Comparison of ENCODE assay signal across 8 cellular contexts in genomic region chr10:95273393-95274312, GRCh38. TPM values are rescaled to one million over a fixed set of nuclear protein-coding genes. Genes with fewer than 3 reads are reported as not detected.
DNase-seq lines count a peak whose midpoint lies in the region; ATAC-seq and TF ChIP-seq lines count a peak whose summit lies in the region.

No MANE protein-coding gene starts in this region.

- peak overlapping the region; percentile 76 for H3K18ac ChIP-seq in IMR-90 (ENCODE audit: low read depth, low read length)

- no TSS peak for BruUV-seq in IMR-90 (replicated peaks; lab: Mats Ljungman, UMichigan)

- peak overlapping the region; percentile 88 for H2BK120ac ChIP-seq in IMR-90 (ENCODE audit: low read depth, low read length)

- H3K4me3 ChIP-seq in IMR-90 (ENCODE audit: insufficient read depth, low read depth, low read length): peak overlapping the region; percentile 5; the same call in 1 of the 2 replicates
- no peak overlapping the region for H3K4me3 ChIP-seq in upper lobe of right lung

- H3K27ac ChIP-seq in IMR-90 (ENCODE audit: insufficient read depth, low read length): peak overlapping the region; percentile 62
- H3K27ac ChIP-seq in upper lobe of right lung: peak overlapping the region; percentile 67
- H3K27ac ChIP-seq in substantia nigra (ENCODE audit: low read depth, low read length, poor library complexity, severe bottlenecking): no peak overlapping the region

- H3K4me2 ChIP-seq in IMR-90 (ENCODE audit: low read depth, low read length): peak overlapping the region; percentile 71

- H3K79me1 ChIP-seq in IMR-90 (ENCODE audit: low read depth in 1 of 2, low read length in 2 of 2): peaks cover 24 to 77% of the 10 kb centered on the region in 2 experiments

- no peak for TF ChIP-seq POLR2A in IMR-90 (IDR thresholded peaks at IDR 0.05; ENCODE audit: low read depth, low read length)

- peak overlapping the region; percentile 93 for H3K4ac ChIP-seq in IMR-90 (ENCODE audit: low read depth, low read length)

- ATAC-seq in IMR-90 (ENCODE audit: low read depth): peak; percentile 73
- peak; percentile 72 for ATAC-seq in upper lobe of right lung

- H2BK15ac ChIP-seq in IMR-90 (ENCODE audit: low read depth, low read length): peak overlapping the region; percentile 89

- H3K23ac ChIP-seq in IMR-90 (ENCODE audit: low read depth, low read length): peak overlapping the region; percentile 88

- H3K4me1 ChIP-seq in IMR-90 (ENCODE audit: control insufficient read depth, insufficient read depth, low read length) (peaks cover 31% of the 10 kb centered on the region), upper lobe of right lung (peaks cover 58% of the 10 kb centered on the region)

- in situ Hi-C loops in IMR-90 (cut with MboI; ENCODE audit: low sequenced_read_pairs): no loop called here

- H3K27me3 ChIP-seq in IMR-90 (ENCODE audit: control insufficient read depth, insufficient read depth, low read length) (no peaks in the 10 kb centered on the region), upper lobe of right lung (no peaks in the 10 kb centered on the region)

- H3K9me3 ChIP-seq in IMR-90 (ENCODE audit: control insufficient read depth, insufficient read depth, low read length): no peaks in the 10 kb centered on the region
- H3K9me3 ChIP-seq in upper lobe of right lung: no peaks in the 10 kb centered on the region

- TF ChIP-seq RAD21 in IMR-90 (IDR thresholded peaks at IDR 0.05; ENCODE audit: low read length): 0 out of 2 replicates have a peak, but pooled peaks have one; percentile 20

- peak overlapping the region; percentile 97 for H2AK5ac ChIP-seq in IMR-90 (ENCODE audit: low read depth, low read length)

- H3K36me3 ChIP-seq in IMR-90 (ENCODE audit: control insufficient read depth, insufficient read depth, low read length) (peaks cover 17% of the 10 kb centered on the region), upper lobe of right lung (peaks cover 20% of the 10 kb centered on the region)

- CTCF ChIA-PET in IMR-90 (lab: Yijun Ruan, JAX): interaction anchor here (0.6 to 1.3 kb wide), 4 partner anchors 67 to 144 kb away, joined by 3 to 6 read pairs (median 3); no protein-coding TSS in a partner anchor

- H4K5ac ChIP-seq in IMR-90 (ENCODE audit: low read depth, low read length): peak overlapping the region; percentile 63

- intact Hi-C loops in IMR-90 (cut with micrococcal nuclease): no loop called here
- intact Hi-C loops in upper lobe of right lung (cut with DNase I): no loop called here

- dilution Hi-C loops in IMR-90 (cut with HindIII; ENCODE audit: low sequenced_read_pairs, unreplicated experiment): no loop called here

- POLR2A ChIA-PET in IMR-90 (lab: Charles Lee; ENCODE audit: unreplicated experiment): no interaction called here

- peak overlapping the region; percentile 91 for H2AK9ac ChIP-seq in IMR-90 (replicated peaks; ENCODE audit: low read depth, low read length, poor library complexity)

- peak overlapping the region; percentile 90 for H2BK20ac ChIP-seq in IMR-90 (ENCODE audit: low read depth, low read length)

- H4K20me1 ChIP-seq in IMR-90 (ENCODE audit: insufficient read depth, low read length): peaks cover 46% of the 10 kb centered on the region

- DNase-seq in IMR-90: peak; percentile 94
- peak; percentile 91 for DNase-seq in dermis blood vessel endothelial cell
- DNase-seq in lung microvascular endothelial cell (ENCODE audit: low read depth in 2 of 2): peak; percentile 92 to 95
- DNase-seq in upper lobe of right lung: no peak
- no peak for DNase-seq in CD1c-positive myeloid dendritic cell (ENCODE audit: extremely low spot score)
- no peak for DNase-seq in substantia nigra (lab: John Stamatoyannopoulos, UW)
- no peak for DNase-seq in stimulated activated CD4-positive, alpha-beta T cell treated with anti-CD3 and anti-CD28 coated beads, Interleukin-15, amount 100 ng/mL, for 24 hours
- no peak for DNase-seq in activated CD4-positive, alpha-beta T cell treated with anti-CD3 and anti-CD28 coated beads for 4 hours

- H3K14ac ChIP-seq in IMR-90 (replicated peaks; ENCODE audit: low read depth, low read length): peak overlapping the region; percentile 63; the same call in 1 of the 2 replicates

- H4K8ac ChIP-seq in IMR-90 (ENCODE audit: low read depth in 2 of 2, low read length in 2 of 2): peak overlapping the region; percentile 30 to 74

- peak overlapping the region; percentile 65 for H2AFZ ChIP-seq in IMR-90 (replicated peaks; ENCODE audit: low read length, poor library complexity)

- 39% methylated on average over 9 of the region's 13 CpGs; no CpG with 5 or more reads in 1 of the 2 experiments for WGBS in IMR-90 (ENCODE audit: extremely low coverage in 2 of 2, insufficient read length in 1 of 2), 2 experiments

- H3K9me1 ChIP-seq in IMR-90 (ENCODE audit: insufficient read depth, low read length): peaks cover 26% of the 10 kb centered on the region

- TF ChIP-seq CTCF in IMR-90 (conservative IDR thresholded peaks at IDR 0.05; ENCODE audit: low read depth, low read length): no peak
- TF ChIP-seq CTCF in upper lobe of right lung (IDR thresholded peaks at IDR 0.05): no peak

- peak overlapping the region; percentile 74 for H3K9ac ChIP-seq in IMR-90 (ENCODE audit: low read depth, low read length)

- peak overlapping the region; percentile 66; the same call in 1 of the 2 replicates for H3K56ac ChIP-seq in IMR-90 (ENCODE audit: extremely low read depth, insufficient read depth, low read length)

- peak overlapping the region; percentile 69 for H2BK5ac ChIP-seq in IMR-90 (ENCODE audit: low read depth, low read length, poor library complexity, severe bottlenecking)

- peak overlapping the region; percentile 86 for H4K91ac ChIP-seq in IMR-90 (ENCODE audit: insufficient read depth, low read depth, low read length)

TF ChIP-seq in IMR-90, 13 proteins besides CTCF, POLR2A, EP300 and RAD21:
- TF ChIP-seq ELK1 (IDR thresholded peaks at IDR 0.05; ENCODE audit: borderline replicate concordance, low read depth, low read length) (no peak), MAFK (IDR thresholded peaks at IDR 0.05; ENCODE audit: low read depth, low read length) (no peak), RFX5 (IDR thresholded peaks at IDR 0.05; ENCODE audit: low read depth, low read length) (no peak), BHLHE40 (IDR thresholded peaks at IDR 0.05; ENCODE audit: low read depth, low read length) (peak; percentile 21; the same call in 1 of the 2 replicates), FOS (IDR thresholded peaks at IDR 0.05; ENCODE audit: low read depth, low read length) (peak; percentile 76), RCOR1 (IDR thresholded peaks at IDR 0.05; ENCODE audit: insufficient replicate concordance, low read length) (no peak), CHD1 (IDR thresholded peaks at IDR 0.05; ENCODE audit: low read depth, low read length) (no peak), CEBPB (IDR thresholded peaks at IDR 0.05; ENCODE audit: low read depth, low read length) (peak; percentile 24; the same call in 1 of the 2 replicates), SMC3 (IDR thresholded peaks at IDR 0.05; ENCODE audit: low read depth, low read length) (no peak), MAZ (IDR thresholded peaks at IDR 0.05; ENCODE audit: borderline replicate concordance, low read depth, low read length) (no peak), USF2 (IDR thresholded peaks at IDR 0.05; ENCODE audit: low read depth, low read length) (no peak), MXI1 (IDR thresholded peaks at IDR 0.05; ENCODE audit: borderline replicate concordance, low read depth, low read length) (0 out of 2 replicates have a peak, but pooled peaks have one; percentile 23), NFE2L2 (IDR thresholded peaks at IDR 0.05; ENCODE audit: low read depth, low read length) (no peak)

RNA-seq across cellular contexts. Expression of gene PDLIM1, which starts 17.1 kb away (rescaled TPM):
- total RNA-seq in IMR-90 (2012; rRNA removed): 27.5 and 30.1 TPM in 2 replicates
- polyA plus RNA-seq in IMR-90 (2012; rRNA removed): 179 and 187 TPM in 2 replicates
- polyA plus RNA-seq in IMR-90 (2012; cell fraction: cytosol; rRNA removed): 120 and 255 TPM in 2 replicates
- 44.1 and 131 TPM in 2 replicates for polyA plus RNA-seq in IMR-90 (2012; cell fraction: nucleus; rRNA removed; ENCODE audit: low replicate concordance)
- 62.5 and 188 TPM in 2 replicates for total RNA-seq in dermis blood vessel endothelial cell
- 67.1 and 93.7 TPM in 2 replicates for total RNA-seq in lung microvascular endothelial cell
- 190 TPM for total RNA-seq in upper lobe of right lung

Comparison
In these comparisons a context has a peak if more than half of its experiments do, and no peak if none do; other contexts are left out.
1. DNase-seq: peak in IMR-90 (single experiment), dermis blood vessel endothelial cell (single experiment) and lung microvascular endothelial cell (2 of 2); none in upper lobe of right lung (single experiment), CD1c-positive myeloid dendritic cell (single experiment), substantia nigra (0 of 49), stimulated activated CD4-positive, alpha-beta T cell treated with anti-CD3 and anti-CD28 coated beads, Interleukin-15, amount 100 ng/mL, for 24 hours (single experiment) and activated CD4-positive, alpha-beta T cell treated with anti-CD3 and anti-CD28 coated beads for 4 hours (0 of 2).